Comparison of ENCODE assay signal across 1 cellular context in genomic region chr11:118911880-118912741, GRCh38.
TF ChIP-seq lines count a peak whose summit lies in the region.

No MANE protein-coding gene starts in this region.

TF ChIP-seq in HepG2, 621 proteins besides CTCF, POLR2A, EP300 and RAD21 (continued from another document):
- TF ChIP-seq DMTF1 (CRISPR knock-in tag; IDR thresholded peaks at IDR 0.05) (no peak), SNRNP70 (IDR thresholded peaks at IDR 0.05; ENCODE audit: low read depth, low read length) (no peak), TEAD3 (CRISPR knock-in tag; optimal IDR thresholded peaks at IDR 0.05; ENCODE audit: borderline replicate concordance) (peak; percentile 95), AFF4 (CRISPR knock-in tag; IDR thresholded peaks at IDR 0.05) (no peak), DR1 (CRISPR knock-in tag; IDR thresholded peaks at IDR 0.05) (no peak), ASH2L (IDR thresholded peaks at IDR 0.05; ENCODE audit: insufficient read length, low read depth, low read length) (no peak), BCL6 (CRISPR knock-in tag; IDR thresholded peaks at IDR 0.05) (0 out of 2 replicates have a peak, but pooled peaks have one; percentile 23), NBN (conservative IDR thresholded peaks at IDR 0.05) (no peak), PCBP1 (IDR thresholded peaks at IDR 0.05; ENCODE audit: borderline replicate concordance, low read depth, low read length) (0 out of 2 replicates have a peak, but pooled peaks have one; percentile 53), IRX3 (CRISPR knock-in tag; IDR thresholded peaks at IDR 0.05; ENCODE audit: borderline replicate concordance, low read depth) (no peak), NFE2 (CRISPR knock-in tag; IDR thresholded peaks at IDR 0.05) (peak; percentile 43; the same call in 1 of the 2 replicates), ZMYM2 (CRISPR knock-in tag; IDR thresholded peaks at IDR 0.05) (no peak), ATF7-NPFF (CRISPR knock-in tag; IDR thresholded peaks at IDR 0.05; ENCODE audit: low read depth) (no peak), ZNF275 (CRISPR knock-in tag; IDR thresholded peaks at IDR 0.05; ENCODE audit: borderline replicate concordance) (no peak), ZNF383 (CRISPR knock-in tag; IDR thresholded peaks at IDR 0.05; ENCODE audit: borderline replicate concordance) (no peak), KAT7 (CRISPR knock-in tag; IDR thresholded peaks at IDR 0.05; ENCODE audit: borderline replicate concordance) (no peak), HDAC1 (CRISPR knock-in tag; IDR thresholded peaks at IDR 0.05) (peak; percentile 49; the same call in 1 of the 2 replicates), IKZF1 (IDR thresholded peaks at IDR 0.05) (no peak), SNAI1 (CRISPR knock-in tag; IDR thresholded peaks at IDR 0.05; ENCODE audit: borderline replicate concordance) (0 out of 2 replicates have a peak, but pooled peaks have one; percentile 64), FOXC1 (CRISPR knock-in tag; IDR thresholded peaks at IDR 0.05; ENCODE audit: borderline replicate concordance) (no peak), ZNF597 (CRISPR knock-in tag; IDR thresholded peaks at IDR 0.05) (no peak), ZNF83 (CRISPR knock-in tag; IDR thresholded peaks at IDR 0.05; ENCODE audit: borderline replicate concordance) (no peak), ZBTB37 (CRISPR knock-in tag; IDR thresholded peaks at IDR 0.05) (no peak), FOXA3 (CRISPR knock-in tag; IDR thresholded peaks at IDR 0.05) (0 out of 2 replicates have a peak, but pooled peaks have one; percentile 20), BRF2 (CRISPR knock-in tag; IDR thresholded peaks at IDR 0.05) (no peak), ZNF878 (CRISPR knock-in tag; IDR thresholded peaks at IDR 0.05) (0 out of 2 replicates have a peak, but pooled peaks have one; percentile 57), ZNF446 (CRISPR knock-in tag; IDR thresholded peaks at IDR 0.05) (no peak), SNAPC2 (CRISPR knock-in tag; IDR thresholded peaks at IDR 0.05) (no peak)
- TF ChIP-seq, protein P1, sequence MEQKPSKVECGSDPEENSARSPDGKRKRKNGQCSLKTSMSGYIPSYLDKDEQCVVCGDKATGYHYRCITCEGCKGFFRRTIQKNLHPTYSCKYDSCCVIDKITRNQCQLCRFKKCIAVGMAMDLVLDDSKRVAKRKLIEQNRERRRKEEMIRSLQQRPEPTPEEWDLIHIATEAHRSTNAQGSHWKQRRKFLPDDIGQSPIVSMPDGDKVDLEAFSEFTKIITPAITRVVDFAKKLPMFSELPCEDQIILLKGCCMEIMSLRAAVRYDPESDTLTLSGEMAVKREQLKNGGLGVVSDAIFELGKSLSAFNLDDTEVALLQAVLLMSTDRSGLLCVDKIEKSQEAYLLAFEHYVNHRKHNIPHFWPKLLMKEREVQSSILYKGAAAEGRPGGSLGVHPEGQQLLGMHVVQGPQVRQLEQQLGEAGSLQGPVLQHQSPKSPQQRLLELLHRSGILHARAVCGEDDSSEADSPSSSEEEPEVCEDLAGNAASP (CRISPR knock-in tag; IDR thresholded peaks at IDR 0.05; ENCODE audit: borderline replicate concordance), result peak; percentile 10; the same call in 1 of the 2 replicates
- TF ChIP-seq, protein P2, sequence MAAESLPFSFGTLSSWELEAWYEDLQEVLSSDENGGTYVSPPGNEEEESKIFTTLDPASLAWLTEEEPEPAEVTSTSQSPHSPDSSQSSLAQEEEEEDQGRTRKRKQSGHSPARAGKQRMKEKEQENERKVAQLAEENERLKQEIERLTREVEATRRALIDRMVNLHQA (CRISPR knock-in tag; IDR thresholded peaks at IDR 0.05), result no peak
